11 cellular contexts compared by ENCODE assay signal in genomic region chr3:75669741-75670444, GRCh38. TPM values are rescaled to one million over a fixed set of nuclear protein-coding genes. Genes with fewer than 3 reads are reported as not detected.
DNase-seq lines count a peak whose midpoint lies in the region; ATAC-seq, FAIRE-seq and TF ChIP-seq lines count a peak whose summit lies in the region.
"Not testable (repeated sequence)": the region's sequence is repeated elsewhere in the genome, so short reads cannot be mapped to it uniquely, and the experiment has no call there.
"Had no signal": no experiment of that assay in that cellular context is flagged by ENCODE, and none has a peak within 500 bp of the region (broad histone marks: within the 10 kb centered on the region; RNA-seq: fewer than 3 reads in every experiment).

No MANE protein-coding gene starts in this region.

- not testable (repeated sequence) for H2AFZ ChIP-seq in endothelial cell of umbilical vein (ENCODE audit: low read depth, low read length)
- peak overlapping the region; percentile 23 for H2AFZ ChIP-seq in trophoblast cell (ENCODE audit: insufficient read depth, low read length, poor library complexity)

- H2BK120ac ChIP-seq in trophoblast cell (ENCODE audit: insufficient read depth, low read length, poor library complexity), result not testable (repeated sequence)

- not testable (repeated sequence) for H3K23ac ChIP-seq in trophoblast cell (ENCODE audit: low read length)

- peaks cover 25 to 47% of the 10 kb centered on the region in 2 donors for H3K9me3 Mint-ChIP-seq in stimulated activated naive CD8-positive, alpha-beta T cell treated with anti-CD3 and anti-CD28 coated beads, Interleukin-15, amount 100 ng/mL, for 72 hours

- H3K14ac ChIP-seq in trophoblast cell (ENCODE audit: low read length), result not testable (repeated sequence)

- not testable (repeated sequence) for H3K4ac ChIP-seq in trophoblast cell (ENCODE audit: low read depth, low read length)

- not testable (repeated sequence) for H4K20me1 ChIP-seq in endothelial cell of umbilical vein (replicated peaks; ENCODE audit: control insufficient read depth, extremely low read depth, insufficient read depth, low read length)

- dilution Hi-C loops in endothelial cell of umbilical vein (cut with MboI; ENCODE audit: extremely low pct_ligation_motif_present, low sequenced_read_pairs), result not testable (repeated sequence)

- no CpG with 5 or more reads among the region's 46 CpGs for WGBS in trophoblast cell (ENCODE audit: extremely low coverage, insufficient coverage, insufficient read length)

- not testable (repeated sequence) for H3K36me3 ChIP-seq in adipocyte (ENCODE audit: control insufficient read depth, insufficient read depth, low read length, severe bottlenecking); endothelial cell of umbilical vein (ENCODE audit: control insufficient read depth in 2 of 2, extremely low read depth in 1 of 2, insufficient read depth in 2 of 2, low read length in 2 of 2); lower lobe of right lung; trophoblast cell (ENCODE audit: control insufficient read depth in 1 of 2, insufficient read depth in 2 of 2, low read length in 2 of 2)

- peak overlapping the region in 1 of 2 donors; percentile 43 for H3K4me3 Mint-ChIP-seq in stimulated activated naive CD8-positive, alpha-beta T cell treated with anti-CD3 and anti-CD28 coated beads, Interleukin-15, amount 100 ng/mL, for 72 hours

- H3K4me3 ChIP-seq in AG09309 (ENCODE audit: control insufficient read depth, low read depth, low read length) (peak overlapping the region; percentile 44), adipocyte (ENCODE audit: low read length) (peak overlapping the region; percentile 73), lower lobe of right lung (peak overlapping the region; percentile 39), trophoblast cell (ENCODE audit: low read depth, low read length) (peak overlapping the region; percentile 60)
- not testable (repeated sequence) for H3K4me3 ChIP-seq in endothelial cell of umbilical vein (replicated peaks in 1 of 3; ENCODE audit: insufficient read depth in 1 of 3, low read depth in 1 of 3, low read length in 3 of 3)

- H2BK5ac ChIP-seq in trophoblast cell (ENCODE audit: low read depth, low read length, poor library complexity), result not testable (repeated sequence)

- POLR2A ChIA-PET in endothelial cell of umbilical vein (lab: Charles Lee), result not testable (repeated sequence)

- not testable (repeated sequence) for H3K27ac ChIP-seq in endothelial cell of umbilical vein (ENCODE audit: insufficient read depth, low read depth, low read length); lower lobe of right lung; trophoblast cell (ENCODE audit: low read depth, low read length)

- H3K79me1 ChIP-seq in trophoblast cell (ENCODE audit: low read length), result not testable (repeated sequence)

- not testable (repeated sequence) for H2BK12ac ChIP-seq in trophoblast cell (ENCODE audit: low read length)

- H4K12ac ChIP-seq in trophoblast cell (ENCODE audit: low read depth, low read length), result not testable (repeated sequence)

- H3K9me1 ChIP-seq in endothelial cell of umbilical vein (replicated peaks; ENCODE audit: control insufficient read depth, extremely low read depth, insufficient read depth, low read length), result not testable (repeated sequence)

- H3K4me1 Mint-ChIP-seq in stimulated activated naive CD8-positive, alpha-beta T cell treated with anti-CD3 and anti-CD28 coated beads, Interleukin-15, amount 100 ng/mL, for 72 hours, result peaks cover 18% of the 10 kb centered on the region

- H3K27me3 Mint-ChIP-seq in stimulated activated naive CD8-positive, alpha-beta T cell treated with anti-CD3 and anti-CD28 coated beads, Interleukin-15, amount 100 ng/mL, for 72 hours, result peaks cover 62% of the 10 kb centered on the region

- not testable (repeated sequence) for H3K79me2 ChIP-seq in endothelial cell of umbilical vein (ENCODE audit: control insufficient read depth, insufficient read depth, low read length); trophoblast cell (ENCODE audit: control insufficient read depth, insufficient read depth, low read length, poor library complexity)

- intact Hi-C loops in endothelial cell of umbilical vein (cut with micrococcal nuclease); lower lobe of right lung (cut with DNase I): not testable (repeated sequence)

- H4K8ac ChIP-seq in trophoblast cell (ENCODE audit: low read depth, low read length), result not testable (repeated sequence)

- CTCF ChIA-PET in endothelial cell of umbilical vein (lab: Charles Lee), result not testable (repeated sequence)

- H2AK5ac ChIP-seq in trophoblast cell (ENCODE audit: low read length), result not testable (repeated sequence)

- H3K4me2 ChIP-seq in endothelial cell of umbilical vein (ENCODE audit: insufficient read depth, low read length), result not testable (repeated sequence)
- peak overlapping the region; percentile 70 for H3K4me2 ChIP-seq in trophoblast cell (ENCODE audit: low read length)

- peak in 1 of 2 donors; percentile 3 for ATAC-seq in lower lobe of right lung
- ATAC-seq in stimulated activated naive CD8-positive, alpha-beta T cell treated with anti-CD3 and anti-CD28 coated beads, Interleukin-15, amount 100 ng/mL, for 72 hours, result peak; percentile 13

- TF ChIP-seq POLR2A in endothelial cell of umbilical vein (IDR thresholded peaks at IDR 0.05; ENCODE audit: low read depth, low read length), result not testable (repeated sequence)

- peak overlapping the region; percentile 1 for H3K9ac ChIP-seq in adipocyte (ENCODE audit: low read length)
- H3K9ac ChIP-seq in endothelial cell of umbilical vein (replicated peaks; ENCODE audit: extremely low read depth, insufficient read depth, low read length); trophoblast cell (ENCODE audit: low read length): not testable (repeated sequence)

- not testable (repeated sequence) for H3K4me1 ChIP-seq in adipocyte (ENCODE audit: control insufficient read depth, insufficient read depth, low read length); endothelial cell of umbilical vein (ENCODE audit: control insufficient read depth, extremely low read depth, insufficient read depth, low read length); lower lobe of right lung
- H3K4me1 ChIP-seq in trophoblast cell (ENCODE audit: control insufficient read depth in 1 of 2, insufficient read depth in 2 of 2, low read length in 2 of 2), result peaks cover 11 to 19% of the 10 kb centered on the region in 2 experiments

- peak overlapping the region; percentile 28 for H4K91ac ChIP-seq in trophoblast cell (ENCODE audit: low read depth, low read length)

- not testable (repeated sequence) for H3K9me3 ChIP-seq in adipocyte (ENCODE audit: control insufficient read depth, low read length); endothelial cell of umbilical vein (replicated peaks; ENCODE audit: control insufficient read depth, insufficient read depth, low read length); lower lobe of right lung
- peaks cover 25% of the 10 kb centered on the region for H3K9me3 ChIP-seq in trophoblast cell (ENCODE audit: insufficient read depth, low read depth, low read length)

- TF ChIP-seq CTCF in AG09309 (IDR thresholded peaks at IDR 0.05; ENCODE audit: control insufficient read depth, insufficient read depth, low read depth, low read length, missing control alignments); endothelial cell of umbilical vein (IDR thresholded peaks at IDR 0.05; ENCODE audit: extremely low read depth in 1 of 2, insufficient read depth in 1 of 2, low read depth in 1 of 2, low read length in 2 of 2); lower lobe of right lung (IDR thresholded peaks at IDR 0.05): not testable (repeated sequence)

- H3K27me3 ChIP-seq in adipocyte (replicated peaks; ENCODE audit: control insufficient read depth, insufficient read depth, low read length), result not testable (repeated sequence)
- H3K27me3 ChIP-seq in endothelial cell of umbilical vein (ENCODE audit: control insufficient read depth in 2 of 2, insufficient read depth in 2 of 2, low read length in 2 of 2) (peaks cover 6 to 11% of the 10 kb centered on the region in 2 experiments), lower lobe of right lung (ENCODE audit: low read depth) (peaks cover 48% of the 10 kb centered on the region), trophoblast cell (ENCODE audit: insufficient read depth, low read length) (peaks cover 19% of the 10 kb centered on the region)

- not testable (repeated sequence) for H3K27ac Mint-ChIP-seq in stimulated activated naive CD8-positive, alpha-beta T cell treated with anti-CD3 and anti-CD28 coated beads, Interleukin-15, amount 100 ng/mL, for 72 hours

- BruUV-seq in endothelial cell of umbilical vein (replicated peaks; lab: Mats Ljungman, UMichigan), result not testable (repeated sequence)

- H3K18ac ChIP-seq in trophoblast cell (ENCODE audit: low read length), result not testable (repeated sequence)

- not testable (repeated sequence) for DNase-seq in AG09309 (ENCODE audit: low read depth); endothelial cell of umbilical vein (ENCODE audit: low read depth, low spot score); lower lobe of right lung; trophoblast cell; stimulated activated naive CD8-positive, alpha-beta T cell treated with anti-CD3 and anti-CD28 coated beads, Interleukin-15, amount 100 ng/mL, for 72 hours
- DNase-seq in HPDE6-E6E7 (ENCODE audit: extremely low spot score) (peak; percentile 0), adipocyte (ENCODE audit: low read depth) (peak; percentile 63), hepatic stellate cell (ENCODE audit: low spot score) (peak; percentile 38)

- not testable (repeated sequence) for FAIRE-seq in endothelial cell of umbilical vein (lab: Jason Lieb, UNC)

TF ChIP-seq in endothelial cell of umbilical vein, 7 proteins besides CTCF, POLR2A, EP300 and RAD21:
- peak; percentile 40 for TF ChIP-seq EZH2 (IDR thresholded peaks at IDR 0.05; ENCODE audit: borderline replicate concordance, low read depth, low read length, severe bottlenecking)

RNA-seq across cellular contexts. Expression of gene FRG2C, which starts 5.8 kb away (rescaled TPM):
- not detected in 2 replicates for total RNA-seq in endothelial cell of umbilical vein
- not detected in 2 replicates for polyA plus RNA-seq in endothelial cell of umbilical vein
- not detected in 2 replicates for polyA plus RNA-seq in endothelial cell of umbilical vein (2011; cell fraction: cytosol; rRNA removed)
- polyA plus RNA-seq in endothelial cell of umbilical vein (2011; cell fraction: nucleus; rRNA removed), result not detected in 2 replicates
- not detected in 2 replicates for polyA plus RNA-seq in endothelial cell of umbilical vein (2012)
- not detected in 2 replicates for polyA minus RNA-seq in endothelial cell of umbilical vein
- polyA minus RNA-seq in endothelial cell of umbilical vein (2011; cell fraction: cytosol; rRNA and poly(A)+ RNA removed), result not detected
- not detected in 2 replicates for polyA minus RNA-seq in endothelial cell of umbilical vein (2011; cell fraction: nucleus; rRNA and poly(A)+ RNA removed)
- total RNA-seq in lower lobe of right lung, result not detected
- 0.10 and 0.12 TPM in 2 replicates for polyA plus RNA-seq in trophoblast cell (2013)
- total RNA-seq: G401; mucosa of gallbladder; T-helper 2 cell treated with Interferon-gamma antibody and Interleukin-4, amounts not matched to agents 100 ng/mL and 5 ng/mL, for 36 hours had no signal
